8 cellular contexts compared by ENCODE assay signal in genomic region chr13:76887070-76887563, GRCh38. TPM values are rescaled to one million over a fixed set of nuclear protein-coding genes. Genes with fewer than 3 reads are reported as not detected.
DNase-seq lines count a peak whose midpoint lies in the region; ATAC-seq and TF ChIP-seq lines count a peak whose summit lies in the region.

No MANE protein-coding gene starts in this region.

- H3K27ac ChIP-seq in body of pancreas (peak overlapping the region in 2 of 4 donors; percentile 72 to 85), substantia nigra (ENCODE audit: low read depth, low read length, poor library complexity, severe bottlenecking) (peak overlapping the region; percentile 41)

- no peaks in the 10 kb centered on the region for H3K27me3 ChIP-seq in body of pancreas

- peaks cover 24% of the 10 kb centered on the region for H3K4me1 ChIP-seq in body of pancreas

- intact Hi-C loops in body of pancreas (cut with DNase I) = no loop called here

- DNase-seq in NCI-H748 (lab: John Stamatoyannopoulos, UW; ENCODE audit: unreplicated experiment) (peak; percentile 38), NCI-H748 treated with DMSO at 0.1 percent for 48 hours (lab: John Stamatoyannopoulos, UW) (no peak), body of pancreas (peak in 1 of 4 donors; percentile 13), islet precursor cell (peak; percentile 70), substantia nigra (lab: John Stamatoyannopoulos, UW) (peak in 1 of 49 donors; percentile 28), KG1 (lab: John Stamatoyannopoulos, UW) (no peak)

- 5 to 11% methylated on average over 18 to 20 of the region's 20 CpGs for WGBS in body of pancreas, 2 donors

- no peaks in the 10 kb centered on the region for H3K9me3 ChIP-seq in body of pancreas

- ATAC-seq in body of pancreas (no peak), HG03095 (IDR thresholded peaks at IDR 0.05; ENCODE audit: unreplicated experiment) (no peak), HG03520 (IDR thresholded peaks at IDR 0.05; ENCODE audit: unreplicated experiment) (no peak)

- no peak for TF ChIP-seq CTCF in body of pancreas (IDR thresholded peaks at IDR 0.05)

- no peaks in the 10 kb centered on the region for H3K36me3 ChIP-seq in body of pancreas (replicated peaks in 1 of 2; ENCODE audit: insufficient read depth in 1 of 2, low read depth in 2 of 2)

- H3K4me3 ChIP-seq in body of pancreas = peak overlapping the region; percentile 10 to 49

- TF ChIP-seq POLR2A in body of pancreas (IDR thresholded peaks at IDR 0.05) = no peak

RNA-seq across cellular contexts. Expression of gene KCTD12, which starts 0.9 kb away (rescaled TPM):
- total RNA-seq in body of pancreas = 10 to 100 TPM; 14.2 to 27.5 TPM

Comparison
In these comparisons a context has a peak if more than half of its experiments do, and no peak if none do; other contexts are left out.
1. DNase-seq: peak in NCI-H748 (single experiment) and islet precursor cell (single experiment); none in NCI-H748 treated with DMSO at 0.1 percent for 48 hours (single experiment) and KG1 (single experiment).